15 cellular contexts compared by ENCODE assay signal in genomic region chr10:133572055-133572454, GRCh38. TPM values are rescaled to one million over a fixed set of nuclear protein-coding genes. Genes with fewer than 3 reads are reported as not detected.
"Had no signal": no experiment of that assay in that cellular context is flagged by ENCODE, and none has a peak within 500 bp of the region (broad histone marks: within the 10 kb centered on the region; RNA-seq: fewer than 3 reads in every experiment).

No MANE protein-coding gene starts in this region.

RNA-seq across cellular contexts. Expression of gene SYCE1, which starts 6.7 kb away (rescaled TPM):
- total RNA-seq: stomach, urinary bladder, vagina had no signal

RNA-seq across cellular contexts. Expression of gene FRG2B, which starts 54.5 kb away (rescaled TPM):
- total RNA-seq: stomach, subcutaneous adipose tissue, suprapubic skin, temporal lobe, testis, thoracic aorta, thyroid gland, tibial nerve, transverse colon, upper lobe of left lung, upper lobe of right lung, ureter, urinary bladder, uterus, vagina had no signal
